In the genomic region with DNA sequence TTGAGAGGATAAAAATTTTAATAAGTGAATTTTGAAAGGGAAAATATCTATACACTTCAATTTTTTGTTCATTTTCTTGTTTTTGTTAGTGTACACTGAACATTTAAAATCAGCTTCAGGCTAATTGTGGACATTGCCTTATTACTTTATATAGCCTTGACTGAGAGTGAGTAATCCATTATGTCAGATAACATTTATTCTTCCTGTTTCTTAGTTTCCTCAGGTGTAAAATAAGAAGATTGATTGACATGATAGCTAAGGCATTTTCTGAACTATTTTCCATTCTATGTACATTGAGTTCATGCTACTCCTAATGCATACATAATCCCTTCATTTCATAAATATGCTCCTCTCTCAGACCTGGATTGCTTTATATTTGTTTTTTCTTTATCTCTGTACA, we compare ENCODE assay signal across 17 cellular contexts.
DNase-seq lines count a peak whose midpoint lies in the region; ATAC-seq and TF ChIP-seq lines count a peak whose summit lies in the region.
"Had no signal": no experiment of that assay in that cellular context is flagged by ENCODE, and none has a peak within 500 bp of the region (broad histone marks: within the 10 kb centered on the region; RNA-seq: fewer than 3 reads in every experiment).

No MANE protein-coding gene starts in this region.

- no peaks in the 10 kb centered on the region for H4K20me1 ChIP-seq in OCI-LY3 (ENCODE audit: insufficient read depth, low read length)
- H4K20me1 ChIP-seq: BLaER1 had no signal

- H3K9me3 ChIP-seq in OCI-LY3 (ENCODE audit: insufficient read depth, low read length) (peaks cover 23% of the 10 kb centered on the region; the same call in 1 of the 2 replicates), BE2C (no peaks in the 10 kb centered on the region)
- H3K9me3 ChIP-seq: A549, BLaER1, Caco-2 had no signal

- no peaks in the 10 kb centered on the region for H3K36me3 Mint-ChIP-seq in activated T-helper 17 cell treated with anti-CD3 and anti-CD28 coated beads, Interleukin-2, amount 50 U/mL, for 72 hours (ENCODE audit: low read depth)
- H3K36me3 Mint-ChIP-seq: CD8-positive, alpha-beta memory T cell had no signal

- no peak overlapping the region for H3K4me3 ChIP-seq in OCI-LY3 (ENCODE audit: low read length)
- H3K4me3 ChIP-seq in BE2C (ENCODE audit: low read depth, low read length): no peak overlapping the region
- H3K4me3 ChIP-seq: A549, BLaER1 had no signal

- H3K27me3 ChIP-seq in OCI-LY3 (ENCODE audit: low read depth, low read length) (no peaks in the 10 kb centered on the region), BE2C (no peaks in the 10 kb centered on the region)
- H3K27me3 ChIP-seq: BLaER1 had no signal

- TF ChIP-seq CTCF in OCI-LY3 (IDR thresholded peaks at IDR 0.05; ENCODE audit: low read depth, low read length): no peak
- TF ChIP-seq CTCF in BE2C (IDR thresholded peaks at IDR 0.05; ENCODE audit: low read depth, low read length): no peak

- peak; percentile 24 for ATAC-seq in GM18868 (IDR thresholded peaks at IDR 0.05; ENCODE audit: unreplicated experiment)
- ATAC-seq in HG03565 (IDR thresholded peaks at IDR 0.05; ENCODE audit: unreplicated experiment): peak; percentile 18
- no peak for ATAC-seq in activated T-helper 17 cell treated with anti-CD3 and anti-CD28 coated beads, Interleukin-2, amount 50 U/mL, for 72 hours (replicated peaks)
- ATAC-seq in HG02763 (IDR thresholded peaks at IDR 0.05; ENCODE audit: unreplicated experiment): no peak
- ATAC-seq: A549 had no signal

- no peak overlapping the region for H3K4me3 Mint-ChIP-seq in activated T-helper 17 cell treated with anti-CD3 and anti-CD28 coated beads, Interleukin-2, amount 50 U/mL, for 72 hours
- H3K4me3 Mint-ChIP-seq: CD8-positive, alpha-beta memory T cell; HFFc6 had no signal

- no peak overlapping the region for H3K4me2 ChIP-seq in OCI-LY3 (ENCODE audit: low read length)
- H3K4me2 ChIP-seq: A549, BLaER1 had no signal

- H3K27me3 Mint-ChIP-seq in activated T-helper 17 cell treated with anti-CD3 and anti-CD28 coated beads, Interleukin-2, amount 50 U/mL, for 72 hours: no peaks in the 10 kb centered on the region

- no peak overlapping the region for H3K27ac Mint-ChIP-seq in activated T-helper 17 cell treated with anti-CD3 and anti-CD28 coated beads, Interleukin-2, amount 50 U/mL, for 72 hours
- H3K27ac Mint-ChIP-seq: CD8-positive, alpha-beta memory T cell; HFFc6 had no signal

- H3K79me2 ChIP-seq in OCI-LY3 (ENCODE audit: low read length): no peaks in the 10 kb centered on the region

- DNase-seq in AG08395 (ENCODE audit: low spot score) (no peak), BE2C (no peak)
- DNase-seq: Caco-2; CD8-positive, alpha-beta memory T cell; DND-41; GDM1; HCEC 1CT; HFFc6; IMR-90; KBM-7 had no signal

- no peak overlapping the region for H2AFZ ChIP-seq in OCI-LY3 (ENCODE audit: low read depth, low read length)

- H3K4me1 ChIP-seq in OCI-LY3 (ENCODE audit: low read length) (peaks cover 25% of the 10 kb centered on the region), BE2C (no peaks in the 10 kb centered on the region)
- H3K4me1 ChIP-seq: A549, Caco-2 had no signal

- peaks cover 8% of the 10 kb centered on the region for H3K9me3 Mint-ChIP-seq in activated T-helper 17 cell treated with anti-CD3 and anti-CD28 coated beads, Interleukin-2, amount 50 U/mL, for 72 hours

- H3K36me3 ChIP-seq in OCI-LY3 (replicated peaks; ENCODE audit: low read depth, low read length) (peaks cover 37% of the 10 kb centered on the region), BE2C (no peaks in the 10 kb centered on the region)
- H3K36me3 ChIP-seq: BLaER1 had no signal

- no peak overlapping the region for H3K9ac ChIP-seq in OCI-LY3 (ENCODE audit: low read length)
- H3K9ac ChIP-seq: BLaER1 had no signal

- no peaks in the 10 kb centered on the region for H3K4me1 Mint-ChIP-seq in activated T-helper 17 cell treated with anti-CD3 and anti-CD28 coated beads, Interleukin-2, amount 50 U/mL, for 72 hours
- H3K4me1 Mint-ChIP-seq: CD8-positive, alpha-beta memory T cell had no signal

- peak overlapping the region; percentile 84 for H3K27ac ChIP-seq in OCI-LY3 (ENCODE audit: low read length)
- H3K27ac ChIP-seq: A549, BLaER1 had no signal

Comparison
In these comparisons a context has a peak if more than half of its experiments do, and no peak if none do; other contexts are left out.
1. ATAC-seq: peak in GM18868 (single experiment) and HG03565 (single experiment); none in activated T-helper 17 cell treated with anti-CD3 and anti-CD28 coated beads, Interleukin-2, amount 50 U/mL, for 72 hours (single experiment) and HG02763 (single experiment).